Comparison of ENCODE assay signal across 21 cellular contexts in the genomic region with DNA sequence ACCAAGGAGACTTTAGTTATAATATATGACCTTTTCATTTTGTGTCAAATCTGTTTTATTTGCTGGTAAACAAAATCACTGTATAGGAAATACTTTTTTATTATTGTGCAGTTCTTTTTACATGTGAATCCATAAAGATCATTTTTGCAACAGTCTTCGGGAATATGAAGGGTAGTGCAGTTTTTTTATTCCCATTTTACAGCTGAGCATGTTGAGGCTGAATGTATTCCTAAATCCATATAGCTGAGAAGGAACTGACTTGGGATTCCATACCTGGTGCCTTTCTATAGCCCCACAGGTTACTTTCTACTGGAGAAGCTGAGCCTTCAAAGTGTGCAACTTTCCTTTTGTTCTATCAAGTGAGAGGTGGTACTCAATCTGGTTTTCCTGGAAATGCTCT. TPM values are rescaled to one million over a fixed set of nuclear protein-coding genes. Genes with fewer than 3 reads are reported as not detected.
DNase-seq lines count a peak whose midpoint lies in the region; ATAC-seq, FAIRE-seq and TF ChIP-seq lines count a peak whose summit lies in the region.
"Had no signal": no experiment of that assay in that cellular context is flagged by ENCODE, and none has a peak within 500 bp of the region (broad histone marks: within the 10 kb centered on the region; RNA-seq: fewer than 3 reads in every experiment).

No MANE protein-coding gene starts in this region.

- H3K27me3 Mint-ChIP-seq in activated CD8-positive, alpha-beta T cell treated with anti-CD3 and anti-CD28 coated beads, Interleukin-2, amount 10 ng/mL, durations not matched to agents 7 days and 5 days (ENCODE audit: low read depth) = no peaks in the 10 kb centered on the region

- no peaks in the 10 kb centered on the region for H3K79me2 ChIP-seq in K562 (ENCODE audit: control insufficient read depth, insufficient read depth, low read length)

- no TSS peak for BruUV-seq in K562 (replicated peaks; lab: Mats Ljungman, UMichigan)

- H3K9ac ChIP-seq in K562 (ENCODE audit: insufficient read depth in 1 of 2, low read depth in 2 of 2, low read length in 2 of 2) = no peak overlapping the region
- H3K9ac ChIP-seq: BLaER1 treated with 17β-estradiol and CSF1 and Interleukin-3, amounts not matched to agents 10 nM and 100 nM had no signal

- H3K4me3 Mint-ChIP-seq in activated CD8-positive, alpha-beta T cell treated with anti-CD3 and anti-CD28 coated beads, Interleukin-2, amount 10 ng/mL, durations not matched to agents 7 days and 5 days = no peak overlapping the region
- H3K4me3 Mint-ChIP-seq: B cell; CD4-positive, alpha-beta T cell; CD8-positive, alpha-beta T cell had no signal

- no peaks in the 10 kb centered on the region for H4K20me1 ChIP-seq in K562 (replicated peaks; ENCODE audit: control insufficient read depth, insufficient read depth, low read length)
- H4K20me1 ChIP-seq: BLaER1 treated with 17β-estradiol and CSF1 and Interleukin-3, amounts not matched to agents 10 nM and 100 nM had no signal

- no peaks in the 10 kb centered on the region for H3K36me3 Mint-ChIP-seq in activated CD8-positive, alpha-beta T cell treated with anti-CD3 and anti-CD28 coated beads, Interleukin-2, amount 10 ng/mL, durations not matched to agents 7 days and 5 days (ENCODE audit: low read depth)
- H3K36me3 Mint-ChIP-seq: CD8-positive, alpha-beta T cell had no signal

- H3K4me2 ChIP-seq in K562 (ENCODE audit: insufficient read depth, low read length) = no peak overlapping the region
- H3K4me2 ChIP-seq: A549; BLaER1 treated with 17β-estradiol and CSF1 and Interleukin-3, amounts not matched to agents 10 nM and 100 nM had no signal

- H3K27ac ChIP-seq in left ventricle myocardium inferior (replicated peaks) = peak overlapping the region; percentile 73
- H3K27ac ChIP-seq in K562 (ENCODE audit: extremely low read depth, low read depth, low read length) = no peak overlapping the region
- H3K27ac ChIP-seq in gastrocnemius medialis = peak overlapping the region in 3 of 4 donors; percentile 22 to 68 (median 24)
- H3K27ac ChIP-seq: 22Rv1; A549; BLaER1 treated with 17β-estradiol and CSF1 and Interleukin-3, amounts not matched to agents 10 nM and 100 nM; C4-2B had no signal

- no peaks in the 10 kb centered on the region for H3K9me3 Mint-ChIP-seq in activated CD8-positive, alpha-beta T cell treated with anti-CD3 and anti-CD28 coated beads, Interleukin-2, amount 10 ng/mL, durations not matched to agents 7 days and 5 days (ENCODE audit: insufficient read depth)
- H3K9me3 Mint-ChIP-seq: CD4-positive, alpha-beta T cell; CD8-positive, alpha-beta T cell had no signal

- no peak for TF ChIP-seq POLR2A in K562 (conservative IDR thresholded peaks at IDR 0.05)
- TF ChIP-seq POLR2A in gastrocnemius medialis (IDR thresholded peaks at IDR 0.05) = no peak

- ATAC-seq in Right ventricle myocardium inferior (no peak), K562 (no peak), gastrocnemius medialis (no peak)
- ATAC-seq in activated CD8-positive, alpha-beta T cell treated with anti-CD3 and anti-CD28 coated beads, Interleukin-2, amount 10 ng/mL, durations not matched to agents 7 days and 5 days = no peak
- ATAC-seq: A549; CD8-positive, alpha-beta T cell had no signal

- H3K4me1 Mint-ChIP-seq in activated CD8-positive, alpha-beta T cell treated with anti-CD3 and anti-CD28 coated beads, Interleukin-2, amount 10 ng/mL, durations not matched to agents 7 days and 5 days (ENCODE audit: low read depth) = no peaks in the 10 kb centered on the region

- FAIRE-seq in K562 (lab: Jason Lieb, UNC) = no peak
- FAIRE-seq: A549, D721Med, G401.6, GM12891, GM19239 had no signal

- DNase-seq in left ventricle myocardium inferior (no peak), Right ventricle myocardium inferior (ENCODE audit: missing footprints) (no peak), K562 (ENCODE audit: extremely low read depth in 1 of 4, low spot score in 3 of 4) (no peak), gastrocnemius medialis (no peak)
- no peak for DNase-seq in activated CD8-positive, alpha-beta T cell treated with anti-CD3 and anti-CD28 coated beads, Interleukin-2, amount 10 ng/mL, durations not matched to agents 7 days and 5 days
- DNase-seq: AML-193; Caco-2; Calu3; CD4-positive, alpha-beta T cell; CD8-positive, alpha-beta T cell; DMS79 treated with DMSO at 0.1 percent for 48 hours; GF-D8 had no signal

- peaks cover 11% of the 10 kb centered on the region for H3K4me1 ChIP-seq in left ventricle myocardium inferior
- H3K4me1 ChIP-seq in K562 (replicated peaks in 1 of 2; ENCODE audit: control insufficient read depth in 2 of 2, insufficient read depth in 2 of 2, low read length in 2 of 2) = no peaks in the 10 kb centered on the region
- H3K4me1 ChIP-seq in gastrocnemius medialis = peaks cover 16 to 29% of the 10 kb centered on the region in 2 donors

- WGBS in K562 (ENCODE audit: insufficient coverage, low coverage, missing lambda C conversion rate) = 0% methylated on average over 1 of the region's 1 CpG

- intact Hi-C loops in left ventricle myocardium inferior (cut with micrococcal nuclease) (no loop called here), Right ventricle myocardium inferior (cut with DNase I) (loop anchor here (1.0 kb wide), 1 partner anchor 103 kb away; no protein-coding TSS in a partner anchor), K562 (cut with micrococcal nuclease) (no loop called here), gastrocnemius medialis (cut with DNase I; ENCODE audit: low total_unique reads) (no loop called here)

- H3K27me3 ChIP-seq in left ventricle myocardium inferior (ENCODE audit: low read depth) (no peaks in the 10 kb centered on the region), K562 (ENCODE audit: control insufficient read depth in 2 of 2, insufficient read depth in 2 of 2, low read length in 2 of 2) (peaks cover 2 to 21% of the 10 kb centered on the region in 2 experiments; a peak in 3 of 5 replicates), gastrocnemius medialis (no peaks in the 10 kb centered on the region)
- H3K27me3 ChIP-seq: BLaER1 treated with 17β-estradiol and CSF1 and Interleukin-3, amounts not matched to agents 10 nM and 100 nM had no signal

- TF ChIP-seq RAD21 in K562 (CRISPR knock-in tag; conservative IDR thresholded peaks at IDR 0.05 in 1 of 2, IDR thresholded peaks at IDR 0.05 in 1 of 2) = no peak

- H3K9me3 ChIP-seq in left ventricle myocardium inferior (replicated peaks) = no peaks in the 10 kb centered on the region
- H3K9me3 ChIP-seq in K562 (replicated peaks; ENCODE audit: control insufficient read depth, insufficient read depth, low read depth, low read length) = no peaks in the 10 kb centered on the region
- H3K9me3 ChIP-seq in gastrocnemius medialis = no peaks in the 10 kb centered on the region
- H3K9me3 ChIP-seq: A549, Caco-2 had no signal

- TF ChIP-seq CTCF in left ventricle myocardium inferior (IDR thresholded peaks at IDR 0.05; ENCODE audit: borderline replicate concordance) (no peak), K562 (IDR thresholded peaks at IDR 0.05 in 2 of 3, conservative IDR thresholded peaks at IDR 0.05 in 1 of 3; ENCODE audit: insufficient read depth in 2 of 3, low read depth in 1 of 3, low read length in 3 of 3) (no peak), gastrocnemius medialis (IDR thresholded peaks at IDR 0.05 in 4 of 5, conservative IDR thresholded peaks at IDR 0.05 in 1 of 5) (no peak)

- no peak overlapping the region for H3K27ac Mint-ChIP-seq in activated CD8-positive, alpha-beta T cell treated with anti-CD3 and anti-CD28 coated beads, Interleukin-2, amount 10 ng/mL, durations not matched to agents 7 days and 5 days
- H3K27ac Mint-ChIP-seq: B cell; CD4-positive, alpha-beta T cell; CD8-positive, alpha-beta T cell had no signal

- H2AFZ ChIP-seq in K562 (ENCODE audit: low read depth, low read length) = no peak overlapping the region

- H3K36me3 ChIP-seq in left ventricle myocardium inferior = no peaks in the 10 kb centered on the region
- H3K36me3 ChIP-seq in K562 (ENCODE audit: control insufficient read depth, insufficient read depth, low read length) = no peaks in the 10 kb centered on the region
- H3K36me3 ChIP-seq in gastrocnemius medialis = no peaks in the 10 kb centered on the region
- H3K36me3 ChIP-seq: BLaER1 treated with 17β-estradiol and CSF1 and Interleukin-3, amounts not matched to agents 10 nM and 100 nM had no signal

- POLR2A ChIA-PET in K562 (lab: Yijun Ruan, JAX) = interaction anchor here (1.1 kb wide), 1 partner anchor 10 kb away, joined by 3 read pairs; no protein-coding TSS in a partner anchor
- POLR2A ChIA-PET in activated CD8-positive, alpha-beta T cell treated with anti-CD3 and anti-CD28 coated beads, Interleukin-2, amount 10 ng/mL, durations not matched to agents 7 days and 5 days (lab: Charles Lee) = no interaction called here

- no peaks in the 10 kb centered on the region for H3K9me1 ChIP-seq in K562 (ENCODE audit: control insufficient read depth, insufficient read depth, low read length)

- H3K4me3 ChIP-seq in left ventricle myocardium inferior = no peak overlapping the region
- no peak overlapping the region for H3K4me3 ChIP-seq in K562
- H3K4me3 ChIP-seq in gastrocnemius medialis = no peak overlapping the region
- H3K4me3 ChIP-seq: A549; BLaER1 treated with 17β-estradiol and CSF1 and Interleukin-3, amounts not matched to agents 10 nM and 100 nM had no signal

- no peak for TF ChIP-seq EP300 in K562 (IDR thresholded peaks at IDR 0.05; ENCODE audit: low read length)

- CTCF ChIA-PET in K562 (lab: Yijun Ruan, JAX; ENCODE audit: low intra/inter-chr PET ratio) = no interaction called here
- CTCF ChIA-PET in activated CD8-positive, alpha-beta T cell treated with anti-CD3 and anti-CD28 coated beads, Interleukin-2, amount 10 ng/mL, durations not matched to agents 7 days and 5 days (lab: Charles Lee) = no interaction called here

- in situ Hi-C loops in K562 (cut with MboI) (no loop called here), gastrocnemius medialis (cut with MboI; ENCODE audit: low sequenced_read_pairs in 4 of 4) (no loop called here)

RNA-seq across cellular contexts. Expression of a gene that starts 29.6 kb away (rescaled TPM):
- total RNA-seq in left ventricle myocardium inferior (193 TPM), Right ventricle myocardium inferior (208 TPM), K562 (2014; rRNA removed) (4.2 and 4.8 TPM in 2 replicates), K562 (2014; rRNA removed; fragmentation: Illumina TruSeq; extraction: Trizol) (0.87 and 0.99 TPM in 2 replicates), K562 (2015; rRNA removed; fragmentation: Illumina TruSeq; extraction: Trizol) (0.72 and 0.90 TPM in 2 replicates), K562 (2021) (3.3 and 4.2 TPM in 2 replicates), gastrocnemius medialis (1,000 to 10,000 TPM in 2 of 4 donors, 100 to 1,000 TPM in 2; 696 to 1,267 (median 1,094) TPM)
- total RNA-seq in K562 (2011; cell fraction: chromatin; rRNA removed; ENCODE audit: low replicate concordance) = 0.44 and 2.1 TPM in 2 replicates
- 3.4 and 4.2 TPM in 2 replicates for total RNA-seq in K562 (2011; cell fraction: nucleolus; rRNA removed)
- total RNA-seq in K562 (2011; cell fraction: nucleoplasm; rRNA removed) = 1.8 and 2.7 TPM in 2 replicates
- polyA plus RNA-seq in K562 (2011; rRNA removed) (1.1 and 1.5 TPM in 2 replicates), K562 (2014; fragmentation: Illumina TruSeq; extraction: Trizol) (1.3 and 1.4 TPM in 2 replicates), K562 (2014; fragmentation: Nextera tagmentation; extraction: Ambion mirVana) (under 1 TPM; 0.07 to 0.17 TPM), K562 (2014; rRNA removed) (2.1 and 2.6 TPM in 2 replicates)
- polyA plus RNA-seq in K562 (2011; cell fraction: cytosol; rRNA removed) = 1.2 and 4.0 TPM in 2 replicates
- polyA plus RNA-seq in K562 (2011; cell fraction: nucleus; rRNA removed) = 1.8 and 3.5 TPM in 2 replicates
- polyA plus RNA-seq in K562 (2012) = 4.0 and 4.8 TPM in 2 replicates
- 0.48 and 1.1 TPM in 2 replicates for polyA minus RNA-seq in K562 (2011; rRNA and poly(A)+ RNA removed)
- 3.6 and 10.7 TPM in 2 replicates for polyA minus RNA-seq in K562 (2011; cell fraction: cytosol; rRNA and poly(A)+ RNA removed)
- 3.8 and 4.1 TPM in 2 replicates for polyA minus RNA-seq in K562 (2011; cell fraction: nucleus; rRNA and poly(A)+ RNA removed)
- total RNA-seq in activated CD8-positive, alpha-beta T cell treated with anti-CD3 and anti-CD28 coated beads, Interleukin-2, amount 10 ng/mL, durations not matched to agents 7 days and 5 days = 1 to 10 TPM; 1.2 to 1.3 TPM

Comparison
In these comparisons a context has a peak if more than half of its experiments do, and no peak if none do; other contexts are left out.
1. RNA of a gene that starts 29.6 kb away (total RNA-seq): 696 to 1,267 TPM in gastrocnemius medialis, 208 TPM in Right ventricle myocardium inferior (single experiment) and 193 TPM in left ventricle myocardium inferior (single experiment); 0.44 to 4.8 TPM in K562 and 1.2 to 1.3 TPM in activated CD8-positive, alpha-beta T cell treated with anti-CD3 and anti-CD28 coated beads, Interleukin-2, amount 10 ng/mL, durations not matched to agents 7 days and 5 days; every median in the first group is over 10 times any median in the second.